12 cellular contexts compared by ENCODE assay signal in the genomic region with DNA sequence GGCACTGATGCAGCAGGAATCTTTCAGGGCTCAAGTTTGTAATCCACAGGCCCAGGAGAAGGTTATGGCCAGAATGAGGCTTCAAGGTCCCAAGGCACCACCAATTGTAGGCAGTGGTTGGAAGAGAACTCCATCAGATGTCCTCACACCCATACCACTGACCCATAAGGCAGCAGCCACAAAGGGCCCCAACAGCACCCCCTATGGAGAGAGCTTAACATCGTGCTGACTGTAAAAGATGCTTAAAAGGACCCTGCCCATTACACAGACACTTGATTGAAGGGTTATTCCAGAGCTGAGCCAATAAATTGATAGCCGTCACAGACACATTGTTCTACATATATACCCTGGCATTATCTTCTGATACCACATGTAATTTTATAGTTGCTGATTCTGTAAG.
DNase-seq lines count a peak whose midpoint lies in the region; ATAC-seq and TF ChIP-seq lines count a peak whose summit lies in the region.
"Had no signal": no experiment of that assay in that cellular context is flagged by ENCODE, and none has a peak within 500 bp of the region (broad histone marks: within the 10 kb centered on the region; RNA-seq: fewer than 3 reads in every experiment).

No MANE protein-coding gene starts in this region.

- no peak overlapping the region for H3K23ac ChIP-seq in trophoblast cell (ENCODE audit: low read length)

- H3K14ac ChIP-seq in trophoblast cell (ENCODE audit: low read length), result peak overlapping the region; percentile 70

- H3K79me1 ChIP-seq in trophoblast cell (ENCODE audit: low read length), result peaks cover 20% of the 10 kb centered on the region

- H3K9ac ChIP-seq in trophoblast cell (ENCODE audit: low read length), result no peak overlapping the region

- no peak overlapping the region for H3K4me3 ChIP-seq in epithelial cell of proximal tubule (ENCODE audit: low read depth, low read length)
- no peak overlapping the region for H3K4me3 ChIP-seq in trophoblast cell (ENCODE audit: low read depth, low read length)
- H3K4me3 ChIP-seq: PC-9 had no signal

- peaks cover 2% of the 10 kb centered on the region for H3K79me2 ChIP-seq in trophoblast cell (ENCODE audit: control insufficient read depth, insufficient read depth, low read length, poor library complexity)

- no peak overlapping the region for H2AFZ ChIP-seq in trophoblast cell (ENCODE audit: insufficient read depth, low read length, poor library complexity)
- H2AFZ ChIP-seq: PC-9 had no signal

- TF ChIP-seq CTCF in epithelial cell of proximal tubule (conservative IDR thresholded peaks at IDR 0.05; ENCODE audit: low read depth, low read length) (peak; percentile 40), GM20000 (IDR thresholded peaks at IDR 0.05; ENCODE audit: extremely low read depth, missing control alignments) (no peak)

- peak overlapping the region; percentile 31 for H2BK12ac ChIP-seq in trophoblast cell (ENCODE audit: low read length)

- H3K27ac ChIP-seq in trophoblast cell (ENCODE audit: low read depth, low read length), result peak overlapping the region; percentile 3
- H3K27ac ChIP-seq: PC-9 had no signal

- H3K27me3 ChIP-seq in trophoblast cell (ENCODE audit: insufficient read depth, low read length), result no peaks in the 10 kb centered on the region

- H2AK5ac ChIP-seq in trophoblast cell (ENCODE audit: low read length), result peak overlapping the region; percentile 71

- peaks cover 7 to 8% of the 10 kb centered on the region in 2 experiments for H3K4me1 ChIP-seq in trophoblast cell (ENCODE audit: control insufficient read depth in 1 of 2, insufficient read depth in 2 of 2, low read length in 2 of 2)

- no peak for ATAC-seq in HG03565 (IDR thresholded peaks at IDR 0.05; ENCODE audit: unreplicated experiment)

- H4K12ac ChIP-seq in trophoblast cell (ENCODE audit: low read depth, low read length), result peak overlapping the region; percentile 52

- peak overlapping the region; percentile 79 for H3K18ac ChIP-seq in trophoblast cell (ENCODE audit: low read length)

- H4K8ac ChIP-seq in trophoblast cell (ENCODE audit: low read depth, low read length), result peak overlapping the region; percentile 23

- H3K4ac ChIP-seq in trophoblast cell (ENCODE audit: low read depth, low read length), result peak overlapping the region; percentile 25

- H2BK120ac ChIP-seq in trophoblast cell (ENCODE audit: insufficient read depth, low read length, poor library complexity), result peak overlapping the region; percentile 20

- peaks cover 10 to 35% of the 10 kb centered on the region in 2 experiments for H3K36me3 ChIP-seq in trophoblast cell (ENCODE audit: control insufficient read depth in 1 of 2, insufficient read depth in 2 of 2, low read length in 2 of 2)

- no peak overlapping the region for H3K4me2 ChIP-seq in trophoblast cell (ENCODE audit: low read length)
- H3K4me2 ChIP-seq: PC-9 had no signal

- peak overlapping the region; percentile 42 for H2BK5ac ChIP-seq in trophoblast cell (ENCODE audit: low read depth, low read length, poor library complexity)

- peak; percentile 27 for DNase-seq in DMS53 (lab: John Stamatoyannopoulos, UW)
- DNase-seq in DMS53 treated with DMSO at 0.1 percent for 48 hours (lab: John Stamatoyannopoulos, UW; ENCODE audit: unreplicated experiment), result no peak
- peak; percentile 21 for DNase-seq in NAMALWA (ENCODE audit: low spot score)
- no peak for DNase-seq in epithelial cell of proximal tubule (ENCODE audit: low read depth)
- no peak for DNase-seq in trophoblast cell
- DNase-seq in LoVo (ENCODE audit: low spot score), result no peak
- DNase-seq in GM20000 (ENCODE audit: low spot score), result no peak
- DNase-seq: aorta, NCI-H1417 treated with DMSO at 0.1 percent for 48 hours, nephron progenitor cell, PC-9 had no signal

- no CpG with 5 or more reads among the region's 2 CpGs for WGBS in trophoblast cell (ENCODE audit: extremely low coverage, insufficient coverage, insufficient read length)

- peak overlapping the region; percentile 33 for H4K91ac ChIP-seq in trophoblast cell (ENCODE audit: low read depth, low read length)

- peaks cover 7% of the 10 kb centered on the region for H3K9me3 ChIP-seq in trophoblast cell (ENCODE audit: insufficient read depth, low read depth, low read length)

Comparison
In these comparisons a context has a peak if more than half of its experiments do, and no peak if none do; other contexts are left out.
1. DNase-seq: peak in DMS53 (single experiment) and NAMALWA (single experiment); none in DMS53 treated with DMSO at 0.1 percent for 48 hours (single experiment), epithelial cell of proximal tubule (single experiment), trophoblast cell (0 of 2), LoVo (single experiment) and GM20000 (single experiment).